ENCODE assay signal across 16 cellular contexts in the genomic region with DNA sequence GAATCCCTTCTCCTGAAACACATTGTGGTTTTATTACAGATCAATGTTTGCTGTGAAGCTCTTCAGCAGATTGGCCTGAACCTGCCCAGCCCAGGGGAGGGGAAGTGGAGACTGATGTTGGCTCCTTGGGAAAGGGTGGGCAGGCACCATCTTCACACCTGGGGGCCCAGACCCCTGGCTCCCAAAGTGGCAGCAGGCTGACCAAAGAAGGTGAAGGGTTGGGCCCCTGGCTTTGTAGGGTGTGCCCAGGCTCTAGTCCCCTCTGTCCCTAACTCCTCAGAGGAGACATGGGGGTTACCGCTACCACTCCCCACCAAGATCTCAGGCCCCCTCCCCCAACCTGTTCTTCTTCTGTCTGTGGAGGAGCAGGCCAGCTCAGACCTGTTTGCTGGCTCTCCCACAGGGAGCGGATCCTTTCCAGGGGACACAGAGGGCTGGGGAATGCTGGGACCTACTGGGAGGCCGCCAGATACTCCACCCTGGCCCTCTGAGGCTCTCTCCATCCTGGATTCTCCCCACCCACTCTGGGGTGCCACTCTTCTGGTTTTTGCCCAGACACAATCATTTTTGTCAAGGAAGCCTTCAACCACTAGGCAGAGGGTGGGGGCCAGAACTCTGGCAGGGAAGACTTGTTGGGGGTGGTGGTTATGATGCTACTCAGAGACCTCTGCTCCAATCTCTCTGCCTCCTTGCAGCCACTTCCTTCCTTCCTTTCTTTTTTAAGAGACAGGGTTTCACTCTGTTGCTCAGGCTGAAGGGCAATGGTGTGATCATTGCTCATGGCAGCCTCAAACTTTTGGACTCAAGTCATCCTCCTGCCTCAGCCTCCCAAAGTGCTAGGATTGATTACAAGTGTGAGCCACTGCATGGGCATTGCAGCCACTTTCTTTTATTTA.
DNase-seq lines count a peak whose midpoint lies in the region; ATAC-seq and TF ChIP-seq lines count a peak whose summit lies in the region.
"Had no signal": no experiment of that assay in that cellular context is flagged by ENCODE, and none has a peak within 500 bp of the region (broad histone marks: within the 10 kb centered on the region; RNA-seq: fewer than 3 reads in every experiment).

No MANE protein-coding gene starts in this region.

- no peak for DNase-seq in stimulated activated naive CD8-positive, alpha-beta T cell treated with anti-CD3 and anti-CD28 coated beads, Interleukin-15, amount 100 ng/mL, for 72 hours
- no peak for DNase-seq in stimulated activated naive CD8-positive, alpha-beta T cell treated with anti-CD3 and anti-CD28 coated beads, Interleukin-15, Interleukin-2, amounts not matched to agents 100 U/mL and 50 U/mL, for 24 hours
- no peak for DNase-seq in T-helper 2 cell treated with Interferon-gamma antibody and Interleukin-4, amounts not matched to agents 5 μg/mL and 100 μg/mL, for 36 hours (ENCODE audit: low spot score)
- DNase-seq in epithelial cell of esophagus (ENCODE audit: low read depth) (peak; percentile 41), NCI-H510A treated with DMSO at 0.1 percent for 48 hours (lab: John Stamatoyannopoulos, UW) (no peak), NCI-H146 (lab: John Stamatoyannopoulos, UW) (no peak), NCI-H1930 (lab: John Stamatoyannopoulos, UW) (no peak)
- DNase-seq: amygdala, DMS79 treated with DMSO at 0.1 percent for 48 hours, endodermal cell, left cardiac atrium, nucleus accumbens, SHP77, T-helper 17 cell had no signal

- H3K9me3 Mint-ChIP-seq in stimulated activated naive CD8-positive, alpha-beta T cell treated with anti-CD3 and anti-CD28 coated beads, Interleukin-15, amount 100 ng/mL, for 72 hours: no peaks in the 10 kb centered on the region
- no peaks in the 10 kb centered on the region for H3K9me3 Mint-ChIP-seq in T-helper 2 cell treated with Interferon-gamma antibody and Interleukin-4, amounts not matched to agents 5 μg/mL and 100 μg/mL, for 36 hours
- H3K9me3 Mint-ChIP-seq: activated T-helper 1 cell treated with anti-CD3 and anti-CD28 coated beads, Interleukin-12 subunit alpha, Interleukin-12 subunit beta, Interleukin-2, Interleukin-4 antibody, amounts not matched to agents 30 ng/mL and 10 ng/mL and 1 ng/mL, durations not matched to agents 14 hours and 24 hours and 36 hours; endodermal cell had no signal

- no peak overlapping the region for H3K27ac Mint-ChIP-seq in stimulated activated naive CD8-positive, alpha-beta T cell treated with anti-CD3 and anti-CD28 coated beads, Interleukin-15, amount 100 ng/mL, for 72 hours
- H3K27ac Mint-ChIP-seq in T-helper 2 cell treated with Interferon-gamma antibody and Interleukin-4, amounts not matched to agents 5 μg/mL and 100 μg/mL, for 36 hours: peak overlapping the region; percentile 7
- H3K27ac Mint-ChIP-seq: activated T-helper 1 cell treated with anti-CD3 and anti-CD28 coated beads, Interleukin-12 subunit alpha, Interleukin-12 subunit beta, Interleukin-2, Interleukin-4 antibody, amounts not matched to agents 30 ng/mL and 10 ng/mL and 1 ng/mL, durations not matched to agents 14 hours and 24 hours and 36 hours; endodermal cell had no signal

- H3K4me1 Mint-ChIP-seq in stimulated activated naive CD8-positive, alpha-beta T cell treated with anti-CD3 and anti-CD28 coated beads, Interleukin-15, amount 100 ng/mL, for 72 hours: peaks cover 46% of the 10 kb centered on the region
- peaks cover 34% of the 10 kb centered on the region for H3K4me1 Mint-ChIP-seq in T-helper 2 cell treated with Interferon-gamma antibody and Interleukin-4, amounts not matched to agents 5 μg/mL and 100 μg/mL, for 36 hours (ENCODE audit: low read depth)

- H3K36me3 Mint-ChIP-seq in T-helper 2 cell treated with Interferon-gamma antibody and Interleukin-4, amounts not matched to agents 5 μg/mL and 100 μg/mL, for 36 hours (ENCODE audit: low read depth): peaks cover 5% of the 10 kb centered on the region

- TF ChIP-seq CTCF in epithelial cell of esophagus (IDR thresholded peaks at IDR 0.05; ENCODE audit: insufficient read depth, low read depth, low read length, missing control alignments): no peak

- no peak overlapping the region for H3K4me3 Mint-ChIP-seq in stimulated activated naive CD8-positive, alpha-beta T cell treated with anti-CD3 and anti-CD28 coated beads, Interleukin-15, amount 100 ng/mL, for 72 hours
- peak overlapping the region; percentile 57 for H3K4me3 Mint-ChIP-seq in T-helper 2 cell treated with Interferon-gamma antibody and Interleukin-4, amounts not matched to agents 5 μg/mL and 100 μg/mL, for 36 hours
- H3K4me3 Mint-ChIP-seq: activated T-helper 1 cell treated with anti-CD3 and anti-CD28 coated beads, Interleukin-12 subunit alpha, Interleukin-12 subunit beta, Interleukin-2, Interleukin-4 antibody, amounts not matched to agents 30 ng/mL and 10 ng/mL and 1 ng/mL, durations not matched to agents 14 hours and 24 hours and 36 hours; endodermal cell had no signal

- H3K27me3 Mint-ChIP-seq in stimulated activated naive CD8-positive, alpha-beta T cell treated with anti-CD3 and anti-CD28 coated beads, Interleukin-15, amount 100 ng/mL, for 72 hours: peaks cover 15% of the 10 kb centered on the region
- peaks cover 11% of the 10 kb centered on the region for H3K27me3 Mint-ChIP-seq in T-helper 2 cell treated with Interferon-gamma antibody and Interleukin-4, amounts not matched to agents 5 μg/mL and 100 μg/mL, for 36 hours (ENCODE audit: low read depth)

- peak; percentile 38 for ATAC-seq in stimulated activated naive CD8-positive, alpha-beta T cell treated with anti-CD3 and anti-CD28 coated beads, Interleukin-15, amount 100 ng/mL, for 72 hours
- ATAC-seq in stimulated activated naive CD8-positive, alpha-beta T cell treated with anti-CD3 and anti-CD28 coated beads, Interleukin-15, Interleukin-2, amounts not matched to agents 100 U/mL and 50 U/mL, for 24 hours: no peak
- ATAC-seq: left cardiac atrium, right lobe of liver, T-helper 17 cell had no signal

- H3K4me3 ChIP-seq in epithelial cell of esophagus (ENCODE audit: low read length): no peak overlapping the region
- H3K4me3 ChIP-seq: right lobe of liver had no signal
